Comparison of ENCODE assay signal across 30 cellular contexts in the genomic region with DNA sequence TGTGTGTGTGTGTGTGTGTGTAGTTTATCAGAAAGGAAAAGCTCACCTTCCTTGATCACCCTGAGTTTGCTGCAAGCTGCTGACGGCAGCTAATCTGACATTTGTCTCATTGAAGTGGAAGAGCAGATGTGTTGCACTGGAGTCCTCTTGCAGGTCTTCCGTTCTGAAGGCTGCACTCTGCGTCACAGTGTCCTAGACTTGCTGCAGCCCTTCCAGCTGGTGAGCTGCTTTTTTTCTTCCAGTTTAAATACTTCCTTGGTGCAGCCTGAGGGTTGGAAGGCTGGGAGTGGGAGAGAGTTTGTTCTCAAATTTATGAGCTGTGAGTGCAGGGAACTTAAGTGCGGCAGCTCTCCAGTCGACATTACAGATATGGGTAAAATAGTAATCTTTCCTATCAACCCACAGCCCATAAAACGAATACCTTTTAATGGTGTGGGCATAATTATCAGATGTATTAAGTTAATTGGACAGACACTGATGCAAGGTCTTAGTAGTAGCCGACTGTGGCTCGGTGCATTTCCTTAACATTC.
DNase-seq lines count a peak whose midpoint lies in the region; ATAC-seq and TF ChIP-seq lines count a peak whose summit lies in the region.
"Had no signal": no experiment of that assay in that cellular context is flagged by ENCODE, and none has a peak within 500 bp of the region (broad histone marks: within the 10 kb centered on the region; RNA-seq: fewer than 3 reads in every experiment).

No MANE protein-coding gene starts in this region.

- no peak for ATAC-seq in HG03280 (IDR thresholded peaks at IDR 0.05; ENCODE audit: unreplicated experiment)
- ATAC-seq: activated T-cell treated with anti-CD3 and anti-CD28 coated beads, Interleukin-2, amount 50 U/mL, for 72 hours; esophagus mucosa; HCT116; HepG2; naive thymus-derived CD4-positive, alpha-beta T cell; stimulated activated memory B cell treated with anti-CD40 and anti-IgM and Interleukin-4, amounts not matched to agents 10 μg/mL and 1 μg/mL and 100 μg/mL, for 72 hours; T-helper 17 cell had no signal

- H3K56ac ChIP-seq in H9 (ENCODE audit: insufficient read length, low read depth, low read length), result no peak overlapping the region

- no peaks in the 10 kb centered on the region for H3K79me2 ChIP-seq in H9 (ENCODE audit: insufficient read depth, low read length)

- H3K27ac ChIP-seq in HEK293 (ENCODE audit: extremely low read depth, low read depth, low read length), result no peak overlapping the region
- H3K27ac ChIP-seq in SJCRH30, result no peak overlapping the region
- H3K27ac ChIP-seq in CD4-positive, alpha-beta memory T cell (ENCODE audit: low read depth, low read length), result no peak overlapping the region
- no peak overlapping the region for H3K27ac ChIP-seq in H9 (ENCODE audit: insufficient read length, low read depth, low read length)
- H3K27ac ChIP-seq: pancreas, SK-N-MC, skin epidermis, thoracic aorta had no signal

- no peak for TF ChIP-seq CTCF in HEK293 (tag by site-specific recombination; IDR thresholded peaks at IDR 0.05)
- no peak for TF ChIP-seq CTCF in H9 (conservative IDR thresholded peaks at IDR 0.05)

- no peak overlapping the region for H2AK5ac ChIP-seq in H9 (ENCODE audit: insufficient read length, low read length)

- intact Hi-C loops in CD4-positive, alpha-beta memory T cell (cut with micrococcal nuclease), result no loop called here

- no peak overlapping the region for H4K5ac ChIP-seq in H9 (ENCODE audit: insufficient read length, low read depth, low read length)

- H2BK120ac ChIP-seq in H9 (ENCODE audit: low read depth, low read length, poor library complexity, severe bottlenecking), result no peak overlapping the region

- H3K27me3 Mint-ChIP-seq in CD4-positive, alpha-beta memory T cell, result no peaks in the 10 kb centered on the region
- H3K27me3 Mint-ChIP-seq in H9 (ENCODE audit: low read depth), result peaks cover 4% of the 10 kb centered on the region
- H3K27me3 Mint-ChIP-seq: activated naive CD4-positive, alpha-beta T cell treated with anti-CD3 and anti-CD28 coated beads, Interleukin-2, amount 50 U/mL, for 24 hours; CD4-positive, CD25-positive, alpha-beta regulatory T cell; naive thymus-derived CD4-positive, alpha-beta T cell; stimulated activated memory B cell treated with anti-CD40 and anti-IgM and Interleukin-4, amounts not matched to agents 10 μg/mL and 1 μg/mL and 100 μg/mL, for 72 hours; T-helper 17 cell had no signal

- no peak overlapping the region for H3K18ac ChIP-seq in H9 (ENCODE audit: insufficient read length, low read depth, low read length)

- H3K14ac ChIP-seq in H9 (ENCODE audit: insufficient read depth, low read length), result no peak overlapping the region

- H2AFZ ChIP-seq in H9 (ENCODE audit: low read length), result no peak overlapping the region

- no peak overlapping the region for H3K9ac ChIP-seq in H9 (ENCODE audit: extremely low read depth, insufficient read length, low read length)

- H3K4me3 ChIP-seq in HEK293 (ENCODE audit: low read depth, low read length) (no peak overlapping the region), SJCRH30 (peak overlapping the region; percentile 9; the same call in 1 of the 2 replicates), skeletal muscle cell (ENCODE audit: low read depth, low read length) (no peak overlapping the region)
- H3K4me3 ChIP-seq in CD4-positive, alpha-beta memory T cell (ENCODE audit: low read length in 2 of 2), result no peak overlapping the region
- H3K4me3 ChIP-seq: pancreas, SK-N-MC, skin epidermis, thoracic aorta had no signal

- no peak overlapping the region for H3K4me2 ChIP-seq in H9 (ENCODE audit: insufficient read depth, insufficient read length, low read length)

- no peak overlapping the region for H3T11ph ChIP-seq in H9 (ENCODE audit: low read length)

- no peak overlapping the region for H3K27ac Mint-ChIP-seq in CD4-positive, alpha-beta memory T cell
- H3K27ac Mint-ChIP-seq in H9, result no peak overlapping the region
- H3K27ac Mint-ChIP-seq: activated naive CD4-positive, alpha-beta T cell treated with anti-CD3 and anti-CD28 coated beads, Interleukin-2, amount 50 U/mL, for 24 hours; activated T-cell treated with anti-CD3 and anti-CD28 coated beads, Interleukin-2, amount 50 U/mL, for 72 hours; CD4-positive, CD25-positive, alpha-beta regulatory T cell; naive thymus-derived CD4-positive, alpha-beta T cell; stimulated activated memory B cell treated with anti-CD40 and anti-IgM and Interleukin-4, amounts not matched to agents 10 μg/mL and 1 μg/mL and 100 μg/mL, for 72 hours; T-helper 17 cell had no signal

- peaks cover 2 to 37% (median 7%) of the 10 kb centered on the region in 8 donors for H3K9me3 Mint-ChIP-seq in CD4-positive, alpha-beta memory T cell
- H3K9me3 Mint-ChIP-seq in H9, result peaks cover 10 to 13% of the 10 kb centered on the region in 2 experiments; a peak in 3 of 5 replicates

- H3K27me3 ChIP-seq in SJCRH30 (no peaks in the 10 kb centered on the region), H9 (ENCODE audit: insufficient read depth, low read length) (no peaks in the 10 kb centered on the region)
- no peaks in the 10 kb centered on the region for H3K27me3 ChIP-seq in CD4-positive, alpha-beta memory T cell (ENCODE audit: insufficient read depth, low read length)
- H3K27me3 ChIP-seq: pancreas had no signal

- H4K91ac ChIP-seq in H9 (ENCODE audit: insufficient read length, low read depth, low read length), result no peak overlapping the region

- WGBS in H9 (ENCODE audit: extremely low coverage, insufficient read length, low lambda C conversion rate), result no CpG with 5 or more reads among the region's 8 CpGs

- no peak overlapping the region for H2BK12ac ChIP-seq in H9 (ENCODE audit: insufficient read length, low read depth, low read length)

- H4K8ac ChIP-seq in H9 (replicated peaks; ENCODE audit: insufficient read length, low read depth, low read length), result no peak overlapping the region

- H3K36me3 ChIP-seq in HEK293 (ENCODE audit: control insufficient read depth in 2 of 2, insufficient read depth in 1 of 2, low read length in 2 of 2) (no peaks in the 10 kb centered on the region), SJCRH30 (no peaks in the 10 kb centered on the region)
- H3K36me3 ChIP-seq in CD4-positive, alpha-beta memory T cell (ENCODE audit: insufficient read depth, low read length), result no peaks in the 10 kb centered on the region
- H3K36me3 ChIP-seq: pancreas, thoracic aorta had no signal

- H3K4me3 Mint-ChIP-seq in CD4-positive, alpha-beta memory T cell, result no peak overlapping the region
- H3K4me3 Mint-ChIP-seq in H9, result no peak overlapping the region
- H3K4me3 Mint-ChIP-seq: activated naive CD4-positive, alpha-beta T cell treated with anti-CD3 and anti-CD28 coated beads, Interleukin-2, amount 50 U/mL, for 24 hours; activated T-cell treated with anti-CD3 and anti-CD28 coated beads, Interleukin-2, amount 50 U/mL, for 72 hours; CD4-positive, CD25-positive, alpha-beta regulatory T cell; naive thymus-derived CD4-positive, alpha-beta T cell; stimulated activated memory B cell treated with anti-CD40 and anti-IgM and Interleukin-4, amounts not matched to agents 10 μg/mL and 1 μg/mL and 100 μg/mL, for 72 hours; T-helper 17 cell had no signal

- no peaks in the 10 kb centered on the region for H3K23me2 ChIP-seq in H9 (ENCODE audit: insufficient read length, low read depth, low read length, poor library complexity, severe bottlenecking)

- no peak overlapping the region for H3K23ac ChIP-seq in H9 (ENCODE audit: insufficient read length, low read depth, low read length)

- CTCF ChIA-PET in HEK293 (lab: Yijun Ruan, JAX), result no interaction called here
- CTCF ChIA-PET in CD4-positive, alpha-beta memory T cell (lab: Charles Lee; ENCODE audit: partially characterized antibody), result no interaction called here

- no peaks in the 10 kb centered on the region for H3K4me1 Mint-ChIP-seq in CD4-positive, alpha-beta memory T cell
- H3K4me1 Mint-ChIP-seq in H9, result peaks cover 6 to 8% of the 10 kb centered on the region in 2 experiments
- H3K4me1 Mint-ChIP-seq: activated naive CD4-positive, alpha-beta T cell treated with anti-CD3 and anti-CD28 coated beads, Interleukin-2, amount 50 U/mL, for 24 hours; CD4-positive, CD25-positive, alpha-beta regulatory T cell; naive thymus-derived CD4-positive, alpha-beta T cell; stimulated activated memory B cell treated with anti-CD40 and anti-IgM and Interleukin-4, amounts not matched to agents 10 μg/mL and 1 μg/mL and 100 μg/mL, for 72 hours; T-helper 17 cell had no signal

- H3K79me1 ChIP-seq in H9 (ENCODE audit: insufficient read depth, low read depth, low read length, poor library complexity, severe bottlenecking), result no peaks in the 10 kb centered on the region

- no peak overlapping the region for H2BK15ac ChIP-seq in H9 (ENCODE audit: low read depth, low read length)

- H3K4me1 ChIP-seq in HEK293 (ENCODE audit: control insufficient read depth, insufficient read depth, low read length) (peaks cover 4% of the 10 kb centered on the region; the same call in 1 of the 2 replicates), SJCRH30 (0 out of 2 replicates have a peak, but pooled peaks cover 4% of the 10 kb centered on the region), H9 (ENCODE audit: insufficient read depth, low read length) (no peaks in the 10 kb centered on the region)
- no peaks in the 10 kb centered on the region for H3K4me1 ChIP-seq in CD4-positive, alpha-beta memory T cell (ENCODE audit: insufficient read depth, low read length)
- H3K4me1 ChIP-seq: pancreas had no signal

- POLR2A ChIA-PET in HEK293 (lab: Yijun Ruan, JAX), result no interaction called here
- POLR2A ChIA-PET in CD4-positive, alpha-beta memory T cell (lab: Charles Lee; ENCODE audit: partially characterized antibody), result no interaction called here

- H3K36me3 Mint-ChIP-seq in CD4-positive, alpha-beta memory T cell, result no peaks in the 10 kb centered on the region
- H3K36me3 Mint-ChIP-seq in H9 (ENCODE audit: insufficient read depth in 1 of 3, low read depth in 3 of 3), result peaks cover 5 to 15% (median 6%) of the 10 kb centered on the region in 3 experiments; a peak in 6 of 7 replicates
- H3K36me3 Mint-ChIP-seq: activated naive CD4-positive, alpha-beta T cell treated with anti-CD3 and anti-CD28 coated beads, Interleukin-2, amount 50 U/mL, for 24 hours; CD4-positive, CD25-positive, alpha-beta regulatory T cell; naive thymus-derived CD4-positive, alpha-beta T cell; stimulated activated memory B cell treated with anti-CD40 and anti-IgM and Interleukin-4, amounts not matched to agents 10 μg/mL and 1 μg/mL and 100 μg/mL, for 72 hours had no signal

- peak; percentile 26 to 58 for DNase-seq in SJCRH30
- peak; percentile 85 for DNase-seq in left kidney (ENCODE audit: low read depth, low spot score)
- DNase-seq in skeletal muscle cell (ENCODE audit: low read depth), result peak; percentile 7
- no peak for DNase-seq in cerebellar nuclear complex (lab: John Stamatoyannopoulos, UW)
- no peak for DNase-seq in CD4-positive, alpha-beta memory T cell
- no peak for DNase-seq in H9
- DNase-seq: activated CD4-positive, alpha-beta T cell treated with anti-CD3 and anti-CD28 coated beads for 48 hours; activated T-cell treated with anti-CD3 and anti-CD28 coated beads, Interleukin-2, amount 50 U/mL, for 72 hours; aorta; CD4-positive, CD25-positive, alpha-beta regulatory T cell; central memory CD4-positive, alpha-beta T cell; effector CD4-positive, alpha-beta T cell; GDM1; kidney; naive thymus-derived CD4-positive, alpha-beta T cell; NCI-H1092 treated with DMSO at 0.1 percent for 48 hours; NCI-H2029 treated with DMSO at 0.1 percent for 48 hours; NCI-H446; pancreas; T-helper 17 cell had no signal

- no peaks in the 10 kb centered on the region for H3K9me3 ChIP-seq in HEK293 (ENCODE audit: control insufficient read depth, insufficient read depth, low read depth, low read length)
- no peaks in the 10 kb centered on the region for H3K9me3 ChIP-seq in SJCRH30 (replicated peaks)
- H3K9me3 ChIP-seq in CD4-positive, alpha-beta memory T cell (ENCODE audit: control insufficient read depth in 1 of 2, low read length in 2 of 2), result no peaks in the 10 kb centered on the region
- H3K9me3 ChIP-seq in H9 (ENCODE audit: control insufficient read depth, low read depth, low read length), result no peaks in the 10 kb centered on the region
- H3K9me3 ChIP-seq: pancreas, thoracic aorta had no signal

- H4K20me1 ChIP-seq in H9 (ENCODE audit: control insufficient read depth, insufficient read depth, insufficient read length), result no peaks in the 10 kb centered on the region

- no peak overlapping the region for H3K4ac ChIP-seq in H9 (ENCODE audit: low read depth, low read length)

- H2BK5ac ChIP-seq in H9 (ENCODE audit: insufficient read length, low read length), result no peak overlapping the region

- no peak overlapping the region for H2BK20ac ChIP-seq in H9 (ENCODE audit: low read depth, low read length, poor library complexity, severe bottlenecking)

Comparison
In these comparisons a context has a peak if more than half of its experiments do, and no peak if none do; other contexts are left out.
1. DNase-seq: peak in SJCRH30 (2 of 2), left kidney (single experiment) and skeletal muscle cell (single experiment); none in cerebellar nuclear complex (0 of 2), CD4-positive, alpha-beta memory T cell (0 of 5) and H9 (single experiment).